ENCODE assay signal across 24 cellular contexts in genomic region chr5:137248476-137248970, GRCh38.
"Had no signal": no experiment of that assay in that cellular context is flagged by ENCODE, and none has a peak within 500 bp of the region (broad histone marks: within the 10 kb centered on the region; RNA-seq: fewer than 3 reads in every experiment).

No MANE protein-coding gene starts in this region.

- H3K27me3 Mint-ChIP-seq: effector memory CD8-positive, alpha-beta T cell; stimulated activated memory B cell treated with anti-CD40 and anti-IgM and Interleukin-4, amounts not matched to agents 10 μg/mL and 1 μg/mL and 100 μg/mL, for 72 hours had no signal

- H3K27ac Mint-ChIP-seq: activated CD4-positive, alpha-beta memory T cell treated with anti-CD3 and anti-CD28 coated beads for 36 hours; activated naive CD8-positive, alpha-beta T cell treated with anti-CD3 and anti-CD28 coated beads, Interleukin-2, amount 10 ng/mL, durations not matched to agents 7 days and 5 days; effector memory CD8-positive, alpha-beta T cell; naive thymus-derived CD4-positive, alpha-beta T cell; neural progenitor cell; stimulated activated memory B cell treated with anti-CD40 and anti-IgM and Interleukin-4, amounts not matched to agents 10 μg/mL and 1 μg/mL and 100 μg/mL, for 72 hours had no signal

- DNase-seq: activated CD4-positive, alpha-beta memory T cell treated with anti-CD3 and anti-CD28 coated beads for 36 hours; activated CD4-positive, alpha-beta T cell treated with anti-CD3 and anti-CD28 coated beads for 4 hours; activated CD4-positive, CD25-positive, alpha-beta regulatory T cell; activated naive CD4-positive, alpha-beta T cell treated with Interleukin-2 at 50 U/mL for 16 hours; activated naive CD8-positive, alpha-beta T cell treated with anti-CD3 and anti-CD28 coated beads, Interleukin-2, amount 10 ng/mL, durations not matched to agents 7 days and 5 days; activated T-cell treated with anti-CD3 and anti-CD28 coated beads, Interleukin-2, amount 50 U/mL, for 48 hours; amniotic stem cell; colonic mucosa; dorsolateral prefrontal cortex; effector memory CD8-positive, alpha-beta T cell; esophagus squamous epithelium; kidney; left lung; naive thymus-derived CD4-positive, alpha-beta T cell; retina; sigmoid colon; stimulated activated CD4-positive, alpha-beta T cell treated with anti-CD3 and anti-CD28 coated beads, Interleukin-15, amount 100 ng/mL, for 24 hours; stomach had no signal

- H3K4me3 Mint-ChIP-seq: activated CD4-positive, alpha-beta memory T cell treated with anti-CD3 and anti-CD28 coated beads for 36 hours; activated naive CD8-positive, alpha-beta T cell treated with anti-CD3 and anti-CD28 coated beads, Interleukin-2, amount 10 ng/mL, durations not matched to agents 7 days and 5 days; effector memory CD8-positive, alpha-beta T cell; naive thymus-derived CD4-positive, alpha-beta T cell; neural progenitor cell; stimulated activated memory B cell treated with anti-CD40 and anti-IgM and Interleukin-4, amounts not matched to agents 10 μg/mL and 1 μg/mL and 100 μg/mL, for 72 hours had no signal

- H3K27ac ChIP-seq: breast epithelium, colonic mucosa, esophagus squamous epithelium, left lung, neural progenitor cell, sigmoid colon, stomach, suprapubic skin, tibial nerve had no signal

- ATAC-seq: effector memory CD8-positive, alpha-beta T cell; left lung; naive thymus-derived CD4-positive, alpha-beta T cell; stimulated activated memory B cell treated with anti-CD40 and anti-IgM and Interleukin-4, amounts not matched to agents 10 μg/mL and 1 μg/mL and 100 μg/mL, for 72 hours had no signal

- H3K9me3 Mint-ChIP-seq: activated CD4-positive, alpha-beta memory T cell treated with anti-CD3 and anti-CD28 coated beads for 36 hours; activated naive CD8-positive, alpha-beta T cell treated with anti-CD3 and anti-CD28 coated beads, Interleukin-2, amount 10 ng/mL, durations not matched to agents 7 days and 5 days; effector memory CD8-positive, alpha-beta T cell; neural progenitor cell; stimulated activated memory B cell treated with anti-CD40 and anti-IgM and Interleukin-4, amounts not matched to agents 10 μg/mL and 1 μg/mL and 100 μg/mL, for 72 hours had no signal

- H3K36me3 ChIP-seq: breast epithelium, colonic mucosa, esophagus squamous epithelium, left lung, neural progenitor cell, sigmoid colon, stomach, suprapubic skin, tibial nerve had no signal

- H3K27me3 ChIP-seq: breast epithelium, colonic mucosa, dorsolateral prefrontal cortex, esophagus squamous epithelium, left lung, neural progenitor cell, sigmoid colon, stomach, suprapubic skin, tibial nerve had no signal

- H3K9me3 ChIP-seq: breast epithelium, colonic mucosa, esophagus squamous epithelium, left lung, sigmoid colon, stomach, suprapubic skin, tibial nerve had no signal

- H3K4me3 ChIP-seq: breast epithelium, colonic mucosa, dorsolateral prefrontal cortex, esophagus squamous epithelium, left lung, neural progenitor cell, sigmoid colon, smooth muscle cell, stomach, suprapubic skin, tibial nerve had no signal

- H3K4me1 ChIP-seq: breast epithelium, colonic mucosa, esophagus squamous epithelium, left lung, neural progenitor cell, stomach, suprapubic skin had no signal

- H3K4me1 Mint-ChIP-seq: activated naive CD8-positive, alpha-beta T cell treated with anti-CD3 and anti-CD28 coated beads, Interleukin-2, amount 10 ng/mL, durations not matched to agents 7 days and 5 days; naive thymus-derived CD4-positive, alpha-beta T cell; stimulated activated memory B cell treated with anti-CD40 and anti-IgM and Interleukin-4, amounts not matched to agents 10 μg/mL and 1 μg/mL and 100 μg/mL, for 72 hours had no signal

- H3K36me3 Mint-ChIP-seq: activated CD4-positive, alpha-beta memory T cell treated with anti-CD3 and anti-CD28 coated beads for 36 hours; activated naive CD8-positive, alpha-beta T cell treated with anti-CD3 and anti-CD28 coated beads, Interleukin-2, amount 10 ng/mL, durations not matched to agents 7 days and 5 days; naive thymus-derived CD4-positive, alpha-beta T cell; neural progenitor cell; stimulated activated memory B cell treated with anti-CD40 and anti-IgM and Interleukin-4, amounts not matched to agents 10 μg/mL and 1 μg/mL and 100 μg/mL, for 72 hours had no signal
